In genomic region chr19:1275976-1276619, GRCh38 we compare ENCODE assay signal across 9 cellular contexts. TPM values are rescaled to one million over a fixed set of nuclear protein-coding genes. Genes with fewer than 3 reads are reported as not detected.
DNase-seq lines count a peak whose midpoint lies in the region; ATAC-seq lines count a peak whose summit lies in the region.
"Had no signal": no experiment of that assay in that cellular context is flagged by ENCODE, and none has a peak within 500 bp of the region (broad histone marks: within the 10 kb centered on the region; RNA-seq: fewer than 3 reads in every experiment).

No MANE protein-coding gene starts in this region.

- peaks cover 43% of the 10 kb centered on the region for H3K36me3 ChIP-seq in iPS-18a (ENCODE audit: control insufficient read depth, low read depth, low read length)

- H3K36me3 Mint-ChIP-seq in activated T-helper 17 cell treated with anti-CD3 and anti-CD28 coated beads, Interleukin-2, amount 50 U/mL, for 72 hours (ENCODE audit: low read depth) = peaks cover 92% of the 10 kb centered on the region
- peaks cover 58 to 66% of the 10 kb centered on the region in 2 donors for H3K36me3 Mint-ChIP-seq in stimulated activated naive B cell treated with anti-CD40 and anti-IgM and Interleukin-4, amounts not matched to agents 10 μg/mL and 1 μg/mL and 100 μg/mL, for 72 hours

- no peaks in the 10 kb centered on the region for H3K27me3 Mint-ChIP-seq in activated T-helper 17 cell treated with anti-CD3 and anti-CD28 coated beads, Interleukin-2, amount 50 U/mL, for 72 hours
- H3K27me3 Mint-ChIP-seq in stimulated activated naive B cell treated with anti-CD40 and anti-IgM and Interleukin-4, amounts not matched to agents 10 μg/mL and 1 μg/mL and 100 μg/mL, for 72 hours = no peaks in the 10 kb centered on the region

- no peak for DNase-seq in stimulated activated naive B cell treated with anti-CD40 and anti-IgM and Interleukin-4, amounts not matched to agents 10 μg/mL and 1 μg/mL and 100 μg/mL, for 72 hours
- DNase-seq in effector CD8-positive, alpha-beta T cell (lab: John Stamatoyannopoulos, UW) = no peak
- no peak for DNase-seq in NCI-H1417 treated with DMSO at 0.1 percent for 48 hours (lab: John Stamatoyannopoulos, UW)
- no peak for DNase-seq in AML-193 (lab: John Stamatoyannopoulos, UW)
- DNase-seq in activated CD4-positive, alpha-beta T cell treated with anti-CD3 and anti-CD28 coated beads, Interleukin-2, amount 50 U/mL, for 48 hours = no peak

- peak overlapping the region; percentile 95 for H3K27ac Mint-ChIP-seq in activated T-helper 17 cell treated with anti-CD3 and anti-CD28 coated beads, Interleukin-2, amount 50 U/mL, for 72 hours
- peak overlapping the region; percentile 98 for H3K27ac Mint-ChIP-seq in stimulated activated naive B cell treated with anti-CD40 and anti-IgM and Interleukin-4, amounts not matched to agents 10 μg/mL and 1 μg/mL and 100 μg/mL, for 72 hours

- H3K4me3 ChIP-seq in iPS-18a (ENCODE audit: low read length) = peak overlapping the region; percentile 76

- H3K27me3 ChIP-seq in iPS-18a (ENCODE audit: control insufficient read depth, insufficient read depth, low read length) = no peaks in the 10 kb centered on the region

- peak overlapping the region; percentile 83 for H3K9ac ChIP-seq in iPS-18a (ENCODE audit: low read length)

- H3K9me3 Mint-ChIP-seq in activated T-helper 17 cell treated with anti-CD3 and anti-CD28 coated beads, Interleukin-2, amount 50 U/mL, for 72 hours = no peaks in the 10 kb centered on the region
- H3K9me3 Mint-ChIP-seq in stimulated activated naive B cell treated with anti-CD40 and anti-IgM and Interleukin-4, amounts not matched to agents 10 μg/mL and 1 μg/mL and 100 μg/mL, for 72 hours = no peaks in the 10 kb centered on the region

- H3K27ac ChIP-seq in iPS-18a (ENCODE audit: low read length) = peak overlapping the region; percentile 70

- peaks cover 5% of the 10 kb centered on the region for H3K4me1 ChIP-seq in iPS-18a (ENCODE audit: control insufficient read depth, low read depth, low read length)

- peaks cover 19% of the 10 kb centered on the region for H3K4me1 Mint-ChIP-seq in activated T-helper 17 cell treated with anti-CD3 and anti-CD28 coated beads, Interleukin-2, amount 50 U/mL, for 72 hours
- H3K4me1 Mint-ChIP-seq in stimulated activated naive B cell treated with anti-CD40 and anti-IgM and Interleukin-4, amounts not matched to agents 10 μg/mL and 1 μg/mL and 100 μg/mL, for 72 hours = peaks cover 46 to 71% of the 10 kb centered on the region in 2 donors

- ATAC-seq in HG03025 (IDR thresholded peaks at IDR 0.05; ENCODE audit: low FRiP score, unreplicated experiment) = peak; percentile 2
- ATAC-seq in activated T-helper 17 cell treated with anti-CD3 and anti-CD28 coated beads, Interleukin-2, amount 50 U/mL, for 72 hours (replicated peaks) = no peak
- peak in 1 of 2 donors; percentile 66 for ATAC-seq in stimulated activated naive B cell treated with anti-CD40 and anti-IgM and Interleukin-4, amounts not matched to agents 10 μg/mL and 1 μg/mL and 100 μg/mL, for 72 hours (replicated peaks)

- H3K9me3 ChIP-seq in iPS-18a (ENCODE audit: control insufficient read depth, low read depth, low read length) = no peaks in the 10 kb centered on the region

- peak overlapping the region; percentile 87 for H3K4me3 Mint-ChIP-seq in activated T-helper 17 cell treated with anti-CD3 and anti-CD28 coated beads, Interleukin-2, amount 50 U/mL, for 72 hours
- H3K4me3 Mint-ChIP-seq in stimulated activated naive B cell treated with anti-CD40 and anti-IgM and Interleukin-4, amounts not matched to agents 10 μg/mL and 1 μg/mL and 100 μg/mL, for 72 hours = peak overlapping the region; percentile 90 to 93

RNA-seq across cellular contexts. Expression of gene FAM174C, which starts 0.8 kb away (rescaled TPM):
- 10 to 100 TPM; 52.9 to 85.9 TPM for total RNA-seq in activated T-helper 17 cell treated with anti-CD3 and anti-CD28 coated beads, Interleukin-2, amount 50 U/mL, for 72 hours

RNA-seq across cellular contexts. Expression of gene CIRBP, which starts 7.0 kb away (rescaled TPM):
- total RNA-seq in activated T-helper 17 cell treated with anti-CD3 and anti-CD28 coated beads, Interleukin-2, amount 50 U/mL, for 72 hours = 100 to 1,000 TPM; 150 to 172 TPM

RNA-seq across cellular contexts. Expression of gene EFNA2, which starts 9.6 kb away (rescaled TPM):
- total RNA-seq in activated T-helper 17 cell treated with anti-CD3 and anti-CD28 coated beads, Interleukin-2, amount 50 U/mL, for 72 hours = not detected
- total RNA-seq: LHCN-M2 had no signal

RNA-seq across cellular contexts. Expression of gene MIDN, which starts 27.7 kb away (rescaled TPM):
- total RNA-seq in activated T-helper 17 cell treated with anti-CD3 and anti-CD28 coated beads, Interleukin-2, amount 50 U/mL, for 72 hours = 10 to 100 TPM; 51.4 to 56.8 TPM

RNA-seq across cellular contexts. Expression of gene ATP5F1D, which starts 34.5 kb away (rescaled TPM):
- total RNA-seq in activated T-helper 17 cell treated with anti-CD3 and anti-CD28 coated beads, Interleukin-2, amount 50 U/mL, for 72 hours = 100 to 1,000 TPM; 148 to 210 TPM
